ENCODE assay signal across 20 cellular contexts in the genomic region with DNA sequence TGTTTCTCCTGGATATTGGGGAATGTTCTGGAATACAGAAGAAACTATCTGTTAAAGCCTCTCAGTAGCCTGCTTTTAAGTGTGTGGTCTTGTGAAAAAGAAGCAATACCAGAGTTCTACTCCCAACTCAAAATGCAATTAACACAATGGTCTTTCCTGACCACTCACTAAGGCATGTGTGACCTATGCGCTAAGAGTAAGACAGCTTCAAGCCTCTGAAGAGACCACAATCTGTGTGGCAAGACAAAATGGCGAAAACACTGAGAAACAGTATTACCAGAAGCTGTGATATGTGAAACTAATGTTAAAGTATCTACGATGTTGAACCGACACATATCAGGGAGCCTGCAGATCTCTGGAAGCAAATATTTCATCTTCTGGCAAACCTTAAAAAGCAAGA.
"Had no signal": no experiment of that assay in that cellular context is flagged by ENCODE, and none has a peak within 500 bp of the region (broad histone marks: within the 10 kb centered on the region; RNA-seq: fewer than 3 reads in every experiment).

No MANE protein-coding gene starts in this region.

- H3K27ac ChIP-seq: colonic mucosa, foreskin keratinocyte, left ventricle myocardium inferior, ovary, testis, tibial nerve had no signal

- H3K27me3 ChIP-seq: colonic mucosa, foreskin keratinocyte, ovary, testis, tibial nerve had no signal

- H3K4me3 ChIP-seq: colonic mucosa, left ventricle myocardium inferior, lung, ovary, testis, tibial nerve had no signal

- H3K27me3 Mint-ChIP-seq: naive B cell; stimulated activated naive CD8-positive, alpha-beta T cell treated with anti-CD3 and anti-CD28 coated beads, Interleukin-15, Interleukin-2, amounts not matched to agents 100 ng/mL and 50 ng/mL, for 24 hours had no signal

- H3K9me3 Mint-ChIP-seq: endodermal cell; naive B cell; neural crest cell; stimulated activated effector memory CD8-positive, alpha-beta T cell treated with anti-CD3 and anti-CD28 coated beads, Interleukin-12 subunit alpha, Interleukin-12 subunit beta, amount 100 ng/mL, for 72 hours; stimulated activated naive CD8-positive, alpha-beta T cell treated with anti-CD3 and anti-CD28 coated beads, Interleukin-15, Interleukin-2, amounts not matched to agents 100 ng/mL and 50 ng/mL, for 24 hours had no signal

- H3K27ac Mint-ChIP-seq: endodermal cell; stimulated activated effector memory CD8-positive, alpha-beta T cell treated with anti-CD3 and anti-CD28 coated beads, Interleukin-12 subunit alpha, Interleukin-12 subunit beta, amount 100 ng/mL, for 72 hours; stimulated activated naive CD8-positive, alpha-beta T cell treated with anti-CD3 and anti-CD28 coated beads, Interleukin-15, Interleukin-2, amounts not matched to agents 100 ng/mL and 50 ng/mL, for 24 hours had no signal

- H3K9me3 ChIP-seq: colonic mucosa, left ventricle myocardium inferior, ovary, testis, tibial nerve had no signal

- H3K36me3 ChIP-seq: colonic mucosa, ovary had no signal

- ATAC-seq: foreskin keratinocyte; left cardiac atrium; right cardiac atrium; stimulated activated effector memory CD8-positive, alpha-beta T cell treated with anti-CD3 and anti-CD28 coated beads, Interleukin-12 subunit alpha, Interleukin-12 subunit beta, amount 100 ng/mL, for 72 hours had no signal

- H3K4me1 ChIP-seq: colonic mucosa, testis had no signal

- DNase-seq: colonic mucosa; endodermal cell; erythroblast; foreskin keratinocyte; kidney; left cardiac atrium; left ventricle myocardium inferior; mesendoderm; naive B cell; ovary; right cardiac atrium; small intestine; stimulated activated CD4-positive, alpha-beta T cell treated with anti-CD3 and anti-CD28 coated beads, Interleukin-4, amount 100 ng/mL, for 1 hour; stimulated activated CD8-positive, alpha-beta memory T cell treated with anti-CD3 and anti-CD28 coated beads, Interleukin-4, amount 100 ng/mL, for 48 hours had no signal

- H3K36me3 Mint-ChIP-seq: naive B cell had no signal

- H3K4me3 Mint-ChIP-seq: endodermal cell; naive B cell; neural crest cell; stimulated activated effector memory CD8-positive, alpha-beta T cell treated with anti-CD3 and anti-CD28 coated beads, Interleukin-12 subunit alpha, Interleukin-12 subunit beta, amount 100 ng/mL, for 72 hours; stimulated activated naive CD8-positive, alpha-beta T cell treated with anti-CD3 and anti-CD28 coated beads, Interleukin-15, Interleukin-2, amounts not matched to agents 100 ng/mL and 50 ng/mL, for 24 hours had no signal
